ENCODE assay signal across 28 cellular contexts in the genomic region with DNA sequence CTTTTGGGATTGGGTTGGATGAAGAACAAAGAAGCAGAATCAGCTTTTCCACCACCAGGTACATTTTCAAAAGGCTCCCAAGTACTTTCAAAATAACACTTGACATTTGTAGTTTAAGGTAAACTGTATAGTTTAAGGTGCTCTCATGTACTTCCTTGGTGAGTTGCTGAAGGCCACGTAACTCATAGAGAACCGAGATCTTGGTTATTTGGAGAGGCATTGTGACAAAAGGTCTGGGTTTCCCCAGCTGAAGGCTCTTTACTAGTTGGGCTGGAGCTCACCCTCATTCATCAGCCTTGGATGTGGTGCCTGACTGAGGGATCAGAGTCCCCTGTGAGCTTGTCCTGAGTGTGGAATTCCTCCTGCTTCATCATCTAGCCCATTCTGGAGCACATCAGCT.
"Had no signal": no experiment of that assay in that cellular context is flagged by ENCODE, and none has a peak within 500 bp of the region (broad histone marks: within the 10 kb centered on the region; RNA-seq: fewer than 3 reads in every experiment).

No MANE protein-coding gene starts in this region.

- H3K36me3 ChIP-seq: neural progenitor cell, ovary, right lobe of liver, sigmoid colon, stomach, thoracic aorta, thyroid gland, tibial nerve, upper lobe of left lung, vagina had no signal

- H3K36me3 Mint-ChIP-seq: neural progenitor cell; stimulated activated effector memory CD8-positive, alpha-beta T cell treated with anti-CD3 and anti-CD28 coated beads, Interleukin-12 subunit alpha, Interleukin-12 subunit beta, amount 100 ng/mL, for 72 hours; stimulated activated naive B cell treated with anti-CD40 and anti-IgM and Interleukin-4, amounts not matched to agents 10 μg/mL and 1 μg/mL and 100 μg/mL, for 72 hours had no signal

- H3K27ac ChIP-seq: neural progenitor cell, ovary, parathyroid adenoma, psoas muscle, right lobe of liver, sigmoid colon, stomach, thoracic aorta, thyroid gland, tibial nerve, upper lobe of left lung, vagina had no signal

- H3K9me3 Mint-ChIP-seq: nephron; neural progenitor cell; stimulated activated effector memory CD8-positive, alpha-beta T cell treated with anti-CD3 and anti-CD28 coated beads, Interleukin-12 subunit alpha, Interleukin-12 subunit beta, amount 100 ng/mL, for 72 hours; stimulated activated naive CD8-positive, alpha-beta T cell treated with anti-CD3 and anti-CD28 coated beads, Interleukin-15, Interleukin-2, amounts not matched to agents 100 ng/mL and 50 ng/mL, for 24 hours had no signal

- H3K9me3 ChIP-seq: ovary, psoas muscle, right lobe of liver, sigmoid colon, stomach, thoracic aorta, thyroid gland, tibial nerve, upper lobe of left lung, vagina had no signal

- ATAC-seq: naive thymus-derived CD4-positive, alpha-beta T cell; psoas muscle; right cardiac atrium; right lobe of liver; stimulated activated effector memory CD8-positive, alpha-beta T cell treated with anti-CD3 and anti-CD28 coated beads, Interleukin-12 subunit alpha, Interleukin-12 subunit beta, amount 100 ng/mL, for 72 hours; stimulated activated naive B cell treated with anti-CD40 and anti-IgM and Interleukin-4, amounts not matched to agents 10 μg/mL and 1 μg/mL and 100 μg/mL, for 72 hours had no signal

- H3K4me3 ChIP-seq: neural progenitor cell, ovary, psoas muscle, right lobe of liver, sigmoid colon, stomach, thoracic aorta, thyroid gland, tibial nerve, upper lobe of left lung, vagina had no signal

- H3K27me3 Mint-ChIP-seq: progenitor cell of endocrine pancreas had no signal

- DNase-seq: naive thymus-derived CD4-positive, alpha-beta T cell; occipital lobe; ovary; posterior cingulate gyrus; psoas muscle; right cardiac atrium; right lobe of liver; sigmoid colon; small intestine; stimulated activated CD4-positive, alpha-beta T cell treated with anti-CD3 and anti-CD28 coated beads, Interleukin-15, amount 100 ng/mL, for 24 hours; stimulated activated CD4-positive, alpha-beta T cell treated with anti-CD3 and anti-CD28 coated beads, Interleukin-2, amount 100 ng/mL, for 24 hours; stimulated activated CD4-positive, alpha-beta T cell treated with anti-CD3 and anti-CD28 coated beads, Interleukin-2, amount 100 ng/mL, for 48 hours; stimulated activated CD4-positive, alpha-beta T cell treated with anti-CD3 and anti-CD28 coated beads, Interleukin-4, amount 100 ng/mL, for 24 hours; stimulated activated naive B cell treated with anti-CD40 and anti-IgM and Interleukin-4, amounts not matched to agents 10 μg/mL and 1 μg/mL and 100 μg/mL, for 72 hours; stimulated activated naive CD4-positive, alpha-beta T cell treated with Interleukin-2 at 50 U/mL for 16 hours; stomach; thyroid gland; trophoblast cell; upper lobe of left lung had no signal

- H3K4me3 Mint-ChIP-seq: naive thymus-derived CD4-positive, alpha-beta T cell; nephron; neural progenitor cell; stimulated activated effector memory CD8-positive, alpha-beta T cell treated with anti-CD3 and anti-CD28 coated beads, Interleukin-12 subunit alpha, Interleukin-12 subunit beta, amount 100 ng/mL, for 72 hours; stimulated activated naive B cell treated with anti-CD40 and anti-IgM and Interleukin-4, amounts not matched to agents 10 μg/mL and 1 μg/mL and 100 μg/mL, for 72 hours; stimulated activated naive CD8-positive, alpha-beta T cell treated with anti-CD3 and anti-CD28 coated beads, Interleukin-15, Interleukin-2, amounts not matched to agents 100 ng/mL and 50 ng/mL, for 24 hours had no signal

- H3K4me1 Mint-ChIP-seq: nephron; stimulated activated effector memory CD8-positive, alpha-beta T cell treated with anti-CD3 and anti-CD28 coated beads, Interleukin-12 subunit alpha, Interleukin-12 subunit beta, amount 100 ng/mL, for 72 hours; stimulated activated naive B cell treated with anti-CD40 and anti-IgM and Interleukin-4, amounts not matched to agents 10 μg/mL and 1 μg/mL and 100 μg/mL, for 72 hours had no signal

- H3K27me3 ChIP-seq: neural progenitor cell, ovary, right lobe of liver, sigmoid colon, stomach, thyroid gland, tibial nerve, upper lobe of left lung, vagina had no signal

- H3K4me1 ChIP-seq: neural progenitor cell, psoas muscle, right lobe of liver, sigmoid colon, stomach, tibial nerve, upper lobe of left lung, vagina had no signal

- H3K27ac Mint-ChIP-seq: naive thymus-derived CD4-positive, alpha-beta T cell; nephron; neural progenitor cell; progenitor cell of endocrine pancreas; stimulated activated effector memory CD8-positive, alpha-beta T cell treated with anti-CD3 and anti-CD28 coated beads, Interleukin-12 subunit alpha, Interleukin-12 subunit beta, amount 100 ng/mL, for 72 hours; stimulated activated naive B cell treated with anti-CD40 and anti-IgM and Interleukin-4, amounts not matched to agents 10 μg/mL and 1 μg/mL and 100 μg/mL, for 72 hours; stimulated activated naive CD8-positive, alpha-beta T cell treated with anti-CD3 and anti-CD28 coated beads, Interleukin-15, Interleukin-2, amounts not matched to agents 100 ng/mL and 50 ng/mL, for 24 hours had no signal
